ENCODE assay signal across 24 cellular contexts in genomic region chr2:67842375-67842959, GRCh38.
DNase-seq lines count a peak whose midpoint lies in the region; ATAC-seq, FAIRE-seq and TF ChIP-seq lines count a peak whose summit lies in the region.
"Had no signal": no experiment of that assay in that cellular context is flagged by ENCODE, and none has a peak within 500 bp of the region (broad histone marks: within the 10 kb centered on the region; RNA-seq: fewer than 3 reads in every experiment).

No MANE protein-coding gene starts in this region.

- peak overlapping the region in 1 of 2 donors; percentile 3 for H3K27ac Mint-ChIP-seq in stimulated activated naive CD8-positive, alpha-beta T cell treated with anti-CD3 and anti-CD28 coated beads, Interleukin-15, amount 100 ng/mL, for 72 hours
- H3K27ac Mint-ChIP-seq in neural progenitor cell = peak overlapping the region; percentile 70
- H3K27ac Mint-ChIP-seq in activated CD4-positive, alpha-beta memory T cell treated with anti-CD3 and anti-CD28 coated beads, Interleukin-2, amount 10 ng/mL, durations not matched to agents 7 days and 5 days = no peak overlapping the region
- H3K27ac Mint-ChIP-seq: CD4-positive, CD25-positive, alpha-beta regulatory T cell had no signal

- no peaks in the 10 kb centered on the region for H3K79me2 ChIP-seq in neural progenitor cell (ENCODE audit: low read depth)

- no peak overlapping the region for H3K9ac ChIP-seq in neural progenitor cell
- H3K9ac ChIP-seq: BLaER1 had no signal

- POLR2A ChIA-PET in activated CD4-positive, alpha-beta memory T cell treated with anti-CD3 and anti-CD28 coated beads, Interleukin-2, amount 10 ng/mL, durations not matched to agents 7 days and 5 days (lab: Charles Lee) = no interaction called here

- H3K4me3 Mint-ChIP-seq in stimulated activated naive CD8-positive, alpha-beta T cell treated with anti-CD3 and anti-CD28 coated beads, Interleukin-15, amount 100 ng/mL, for 72 hours = no peak overlapping the region
- H3K4me3 Mint-ChIP-seq in neural progenitor cell = no peak overlapping the region
- no peak overlapping the region for H3K4me3 Mint-ChIP-seq in activated CD4-positive, alpha-beta memory T cell treated with anti-CD3 and anti-CD28 coated beads, Interleukin-2, amount 10 ng/mL, durations not matched to agents 7 days and 5 days
- H3K4me3 Mint-ChIP-seq: CD4-positive, CD25-positive, alpha-beta regulatory T cell had no signal

- H2AFZ ChIP-seq in neural progenitor cell (replicated peaks) = no peak overlapping the region

- TF ChIP-seq EP300 in esophagus muscularis mucosa (IDR thresholded peaks at IDR 0.05) = no peak

- intact Hi-C loops in esophagus muscularis mucosa (cut with DNase I) = loop anchor here (5.0 to 10.0 kb wide), 6 partner anchors 190 to 1265 kb away; no protein-coding TSS in a partner anchor

- CTCF ChIA-PET in activated CD4-positive, alpha-beta memory T cell treated with anti-CD3 and anti-CD28 coated beads, Interleukin-2, amount 10 ng/mL, durations not matched to agents 7 days and 5 days (lab: Charles Lee) = no interaction called here

- peaks cover 10% of the 10 kb centered on the region for H3F3A ChIP-seq in neural progenitor cell (ENCODE audit: low read depth)

- no peaks in the 10 kb centered on the region for H3K36me3 Mint-ChIP-seq in neural progenitor cell
- H3K36me3 Mint-ChIP-seq in activated CD4-positive, alpha-beta memory T cell treated with anti-CD3 and anti-CD28 coated beads, Interleukin-2, amount 10 ng/mL, durations not matched to agents 7 days and 5 days (ENCODE audit: low read depth) = no peaks in the 10 kb centered on the region
- H3K36me3 Mint-ChIP-seq: CD4-positive, CD25-positive, alpha-beta regulatory T cell had no signal

- no peak for TF ChIP-seq POLR2A in esophagus muscularis mucosa (IDR thresholded peaks at IDR 0.05; ENCODE audit: low read depth)

- H3K4me1 ChIP-seq in esophagus muscularis mucosa (peaks cover 9 to 30% (median 25%) of the 10 kb centered on the region in 4 donors), neural progenitor cell (peaks cover 7% of the 10 kb centered on the region), small intestine (ENCODE audit: control insufficient read depth in 2 of 2, insufficient read depth in 1 of 2, low read depth in 1 of 2, low read length in 1 of 2) (peaks cover 0 to 6% of the 10 kb centered on the region in 2 donors)
- H3K4me1 ChIP-seq: SJCRH30 had no signal

- WGBS in esophagus muscularis mucosa = 64% methylated on average over 9 of the region's 9 CpGs
- 59 to 68% (median 59%) methylated on average over 9 of the region's 9 CpGs for WGBS in small intestine, 3 donors

- no peaks in the 10 kb centered on the region for H3K9me3 Mint-ChIP-seq in stimulated activated naive CD8-positive, alpha-beta T cell treated with anti-CD3 and anti-CD28 coated beads, Interleukin-15, amount 100 ng/mL, for 72 hours
- no peaks in the 10 kb centered on the region for H3K9me3 Mint-ChIP-seq in neural progenitor cell
- H3K9me3 Mint-ChIP-seq in activated CD4-positive, alpha-beta memory T cell treated with anti-CD3 and anti-CD28 coated beads, Interleukin-2, amount 10 ng/mL, durations not matched to agents 7 days and 5 days = no peaks in the 10 kb centered on the region
- H3K9me3 Mint-ChIP-seq: CD4-positive, CD25-positive, alpha-beta regulatory T cell had no signal

- no peak for FAIRE-seq in small intestine (lab: Jason Lieb, UNC)
- FAIRE-seq: GM19239 had no signal

- peaks cover 8% of the 10 kb centered on the region for H3K27me3 Mint-ChIP-seq in stimulated activated naive CD8-positive, alpha-beta T cell treated with anti-CD3 and anti-CD28 coated beads, Interleukin-15, amount 100 ng/mL, for 72 hours
- H3K27me3 Mint-ChIP-seq in neural progenitor cell (ENCODE audit: insufficient read depth, low read depth) = peaks cover 2% of the 10 kb centered on the region
- H3K27me3 Mint-ChIP-seq in activated CD4-positive, alpha-beta memory T cell treated with anti-CD3 and anti-CD28 coated beads, Interleukin-2, amount 10 ng/mL, durations not matched to agents 7 days and 5 days = no peaks in the 10 kb centered on the region

- no peaks in the 10 kb centered on the region for H3K27me3 ChIP-seq in esophagus muscularis mucosa
- no peaks in the 10 kb centered on the region for H3K27me3 ChIP-seq in neural progenitor cell
- H3K27me3 ChIP-seq in small intestine (ENCODE audit: control insufficient read depth in 2 of 2, insufficient read depth in 2 of 2, low read length in 2 of 2) = no peaks in the 10 kb centered on the region
- H3K27me3 ChIP-seq: BLaER1 had no signal

- DNase-seq in stimulated activated naive CD8-positive, alpha-beta T cell treated with anti-CD3 and anti-CD28 coated beads, Interleukin-15, Interleukin-2, amounts not matched to agents 100 U/mL and 50 U/mL, for 24 hours = no peak
- DNase-seq in stimulated activated naive CD8-positive, alpha-beta T cell treated with anti-CD3 and anti-CD28 coated beads, Interleukin-15, amount 100 ng/mL, for 72 hours = no peak
- DNase-seq in esophagus muscularis mucosa (ENCODE audit: extremely low spot score) = no peak
- no peak for DNase-seq in neural progenitor cell (ENCODE audit: low spot score)
- no peak for DNase-seq in NCI-H2196 treated with DMSO at 0.1 percent for 48 hours (lab: John Stamatoyannopoulos, UW; ENCODE audit: unreplicated experiment)
- DNase-seq in ACHN = no peak
- DNase-seq in small intestine = no peak
- DNase-seq in activated CD4-positive, alpha-beta memory T cell treated with anti-CD3 and anti-CD28 coated beads, Interleukin-2, amount 10 ng/mL, durations not matched to agents 7 days and 5 days = no peak
- DNase-seq: 8988T; CD4-positive, CD25-positive, alpha-beta regulatory T cell; DMS153; DND-41; H7; NCI-H1092 treated with DMSO at 0.1 percent for 48 hours; NCI-H1436 treated with DMSO at 0.1 percent for 48 hours; NCI-H187 treated with DMSO at 0.1 percent for 48 hours; NCI-H2171 treated with DMSO at 0.1 percent for 48 hours; NCI-H524; NCI-H748 treated with DMSO at 0.1 percent for 48 hours; SJCRH30 had no signal

- in situ Hi-C loops in ACHN (cut with HindIII; ENCODE audit: low pct_ligation_motif_present, low pct_unique_long_range_greater_than_20kb, low sequenced_read_pairs) = no loop called here

- H3K9me3 ChIP-seq in esophagus muscularis mucosa (no peaks in the 10 kb centered on the region), neural progenitor cell (ENCODE audit: low read depth) (no peaks in the 10 kb centered on the region), small intestine (ENCODE audit: control insufficient read depth, low read depth) (no peaks in the 10 kb centered on the region)
- H3K9me3 ChIP-seq: BLaER1, SJCRH30 had no signal

- H4K20me1 ChIP-seq in neural progenitor cell (ENCODE audit: low read depth) = no peaks in the 10 kb centered on the region
- H4K20me1 ChIP-seq: BLaER1 had no signal

- H3K36me3 ChIP-seq in esophagus muscularis mucosa (no peaks in the 10 kb centered on the region), neural progenitor cell (no peaks in the 10 kb centered on the region), small intestine (ENCODE audit: control insufficient read depth in 2 of 2, insufficient read depth in 2 of 2, low read length in 2 of 2) (no peaks in the 10 kb centered on the region)
- H3K36me3 ChIP-seq: BLaER1, SJCRH30 had no signal

- ATAC-seq in stimulated activated naive CD8-positive, alpha-beta T cell treated with anti-CD3 and anti-CD28 coated beads, Interleukin-15, Interleukin-2, amounts not matched to agents 100 U/mL and 50 U/mL, for 24 hours = peak; percentile 24
- no peak for ATAC-seq in stimulated activated naive CD8-positive, alpha-beta T cell treated with anti-CD3 and anti-CD28 coated beads, Interleukin-15, amount 100 ng/mL, for 72 hours
- ATAC-seq: PC-3 had no signal

- H3K4me1 Mint-ChIP-seq in stimulated activated naive CD8-positive, alpha-beta T cell treated with anti-CD3 and anti-CD28 coated beads, Interleukin-15, amount 100 ng/mL, for 72 hours = no peaks in the 10 kb centered on the region
- peaks cover 12% of the 10 kb centered on the region for H3K4me1 Mint-ChIP-seq in neural progenitor cell
- no peaks in the 10 kb centered on the region for H3K4me1 Mint-ChIP-seq in activated CD4-positive, alpha-beta memory T cell treated with anti-CD3 and anti-CD28 coated beads, Interleukin-2, amount 10 ng/mL, durations not matched to agents 7 days and 5 days
- H3K4me1 Mint-ChIP-seq: CD4-positive, CD25-positive, alpha-beta regulatory T cell had no signal

- no peak overlapping the region for H3K4me2 ChIP-seq in neural progenitor cell
- H3K4me2 ChIP-seq: BLaER1 had no signal

- H3K4me3 ChIP-seq in esophagus muscularis mucosa (no peak overlapping the region), neural progenitor cell (no peak overlapping the region), small intestine (ENCODE audit: low read depth in 1 of 2, low read length in 2 of 2) (no peak overlapping the region)
- H3K4me3 ChIP-seq: BLaER1, SJCRH30 had no signal

- no peak for TF ChIP-seq CTCF in esophagus muscularis mucosa (IDR thresholded peaks at IDR 0.05)
- no peak for TF ChIP-seq CTCF in neural progenitor cell (IDR thresholded peaks at IDR 0.05)

- H3K27ac ChIP-seq in esophagus muscularis mucosa (replicated peaks in 1 of 4) (peak overlapping the region in 3 of 4 donors; percentile 19 to 51 (median 27)), neural progenitor cell (no peak overlapping the region), small intestine (ENCODE audit: low read depth in 1 of 2, low read length in 1 of 2) (no peak overlapping the region)
- H3K27ac ChIP-seq: BLaER1, HL-60, SJCRH30 had no signal

Comparison
In these comparisons a context has a peak if more than half of its experiments do, and no peak if none do; other contexts are left out.
1. H3K27ac ChIP-seq: peak in esophagus muscularis mucosa (3 of 4); none in neural progenitor cell (single experiment) and small intestine (0 of 2).